Comparison of ENCODE assay signal across 1 cellular context in the genomic region with DNA sequence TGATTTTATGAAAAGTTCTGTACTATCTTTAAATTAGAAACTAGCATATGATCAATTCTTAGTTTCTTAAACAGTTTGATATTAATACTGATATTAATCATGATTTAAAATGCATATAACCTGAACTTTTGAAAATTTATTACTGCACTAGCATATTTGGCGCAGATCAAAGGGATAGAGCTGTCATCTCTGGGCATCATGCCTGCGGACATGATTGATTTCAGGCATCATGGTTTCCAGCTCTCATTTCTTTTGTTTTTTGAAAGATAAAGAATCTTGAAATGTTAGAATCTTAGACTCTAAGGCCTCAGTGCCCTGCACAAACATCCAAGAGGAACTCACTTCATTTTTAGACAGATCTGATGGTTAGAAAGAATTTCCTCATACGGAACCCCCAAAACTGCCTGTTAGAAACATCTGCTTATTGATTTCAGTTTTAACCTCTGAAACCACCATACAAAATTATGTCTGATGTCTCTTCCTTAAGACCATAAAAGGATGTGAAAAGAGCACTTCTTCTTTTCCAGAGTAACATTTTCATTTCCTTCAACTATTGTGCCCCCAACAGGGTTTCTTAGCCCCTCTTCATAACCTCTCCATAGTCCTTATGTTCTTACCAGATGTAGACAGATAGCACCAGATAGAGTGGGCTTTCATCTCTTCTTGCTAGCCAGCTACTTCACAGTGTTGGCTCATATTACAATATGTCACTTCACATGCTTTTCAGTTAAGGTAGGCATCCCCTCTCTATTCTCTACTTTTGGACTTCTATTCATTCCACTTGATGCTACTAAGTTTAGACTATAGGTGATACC.
TF ChIP-seq lines count a peak whose summit lies in the region.

No MANE protein-coding gene starts in this region.

TF ChIP-seq in WTC11, 78 proteins besides CTCF, POLR2A, EP300 and RAD21 (continued from another document):
- TF ChIP-seq, protein P1, sequence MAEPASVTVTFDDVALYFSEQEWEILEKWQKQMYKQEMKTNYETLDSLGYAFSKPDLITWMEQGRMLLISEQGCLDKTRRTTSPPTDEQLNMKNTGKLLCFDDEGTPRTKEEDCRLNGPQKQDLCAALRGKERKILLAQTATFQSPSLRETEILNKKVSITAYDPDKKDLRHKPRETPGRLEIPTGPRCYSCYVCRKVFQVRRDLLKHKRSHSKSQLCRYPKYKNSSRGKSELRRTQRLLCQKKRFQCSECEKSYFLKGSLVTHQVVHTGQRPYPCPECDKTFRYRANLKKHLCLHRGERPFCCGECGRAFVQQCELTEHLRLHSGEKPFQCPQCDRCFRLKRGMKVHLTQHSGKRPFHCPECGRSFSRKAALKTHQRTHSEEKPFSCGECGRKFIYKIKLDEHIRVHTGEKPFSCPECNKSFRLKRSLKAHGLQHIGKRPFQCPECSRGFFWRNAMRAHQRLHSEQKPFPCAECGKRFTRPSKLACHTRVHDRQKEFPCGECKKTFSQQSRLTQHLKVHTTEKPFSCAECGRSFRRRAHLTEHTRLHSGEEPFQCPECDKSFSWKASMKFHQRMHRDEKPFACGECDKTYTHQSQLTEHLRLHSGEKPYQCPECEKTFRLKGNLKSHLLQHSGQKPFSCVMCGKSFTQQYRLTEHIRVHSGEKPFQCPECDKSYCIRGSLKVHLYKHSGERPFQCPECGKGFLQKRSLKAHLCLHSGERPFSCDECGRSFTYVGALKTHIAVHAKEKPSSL (CRISPR knock-in tag; conservative IDR thresholded peaks at IDR 0.05), result no peak
